ENCODE assay signal across 26 cellular contexts in genomic region chr21:24897883-24898282, GRCh38.
A peak's percentile ranks its signal among the peaks of the same experiment; 100 is the strongest.
DNase-seq lines count a peak whose midpoint lies in the region; ATAC-seq and TF ChIP-seq lines count a peak whose summit lies in the region.
"Had no signal": no experiment of that assay in that cellular context is flagged by ENCODE, and none has a peak within 500 bp of the region (broad histone marks: within the 10 kb centered on the region; RNA-seq: fewer than 3 reads in every experiment).

No MANE protein-coding gene starts in this region.

- H3K9me3 Mint-ChIP-seq in nephron progenitor cell: peaks cover 20% of the 10 kb centered on the region
- H3K9me3 Mint-ChIP-seq: activated naive CD8-positive, alpha-beta T cell treated with anti-CD3 and anti-CD28 coated beads, Interleukin-2, amount 50 U/mL, for 24 hours; stimulated activated naive CD8-positive, alpha-beta T cell treated with anti-CD3 and anti-CD28 coated beads, Interleukin-15, amount 100 ng/mL, for 72 hours had no signal

- no peak for TF ChIP-seq EP300 in SK-N-SH (IDR thresholded peaks at IDR 0.05; ENCODE audit: borderline replicate concordance in 1 of 2, low read depth in 1 of 2, low read length in 1 of 2)

- WGBS in SK-N-SH (ENCODE audit: low lambda C conversion rate): 97% methylated on average over 1 of the region's 1 CpG

- H3K27me3 ChIP-seq in SK-N-SH (ENCODE audit: insufficient read depth): no peaks in the 10 kb centered on the region
- H3K27me3 ChIP-seq: dorsolateral prefrontal cortex, neutrophil, SJCRH30, tibial artery had no signal

- no peaks in the 10 kb centered on the region for H3K4me1 Mint-ChIP-seq in nephron progenitor cell
- H3K4me1 Mint-ChIP-seq: activated naive CD8-positive, alpha-beta T cell treated with anti-CD3 and anti-CD28 coated beads, Interleukin-2, amount 50 U/mL, for 24 hours; CD4-positive, alpha-beta memory T cell; stimulated activated naive CD8-positive, alpha-beta T cell treated with anti-CD3 and anti-CD28 coated beads, Interleukin-15, amount 100 ng/mL, for 72 hours had no signal

- H4K20me1 ChIP-seq in SK-N-SH (ENCODE audit: insufficient read depth): no peaks in the 10 kb centered on the region

- H3K4me3 ChIP-seq in SK-N-SH (ENCODE audit: low read depth in 2 of 2, low read length in 1 of 2): no peak overlapping the region
- H3K4me3 ChIP-seq: dorsolateral prefrontal cortex, SJCRH30, tibial artery had no signal

- H3K9me2 ChIP-seq in SK-N-SH: no peaks in the 10 kb centered on the region

- no peaks in the 10 kb centered on the region for H3K79me2 ChIP-seq in SK-N-SH (ENCODE audit: insufficient read depth)

- no peaks in the 10 kb centered on the region for H3F3A ChIP-seq in SK-N-SH (replicated peaks; ENCODE audit: insufficient read depth)

- peak overlapping the region; percentile 74; the same call in 1 of the 2 replicates for H2AFZ ChIP-seq in SK-N-SH (ENCODE audit: low read depth)

- no peak overlapping the region for H3K27ac Mint-ChIP-seq in nephron progenitor cell
- H3K27ac Mint-ChIP-seq: activated CD8-positive, alpha-beta T cell treated with anti-CD3 and anti-CD28 coated beads, Interleukin-2, amount 10 ng/mL, durations not matched to agents 7 days and 5 days; activated naive CD8-positive, alpha-beta T cell treated with anti-CD3 and anti-CD28 coated beads, Interleukin-2, amount 50 U/mL, for 24 hours; CD4-positive, alpha-beta memory T cell; stimulated activated naive CD8-positive, alpha-beta T cell treated with anti-CD3 and anti-CD28 coated beads, Interleukin-15, amount 100 ng/mL, for 72 hours had no signal

- TF ChIP-seq CTCF in SK-N-SH (IDR thresholded peaks at IDR 0.05) (no peak), nephron progenitor cell (IDR thresholded peaks at IDR 0.05) (no peak)

- no peak overlapping the region for H3K9ac ChIP-seq in SK-N-SH

- H3K9me3 ChIP-seq in SK-N-SH: no peaks in the 10 kb centered on the region
- H3K9me3 ChIP-seq: neutrophil, SJCRH30, tibial artery had no signal

- DNase-seq in SK-N-SH (no peak), ureter (ENCODE audit: low spot score) (no peak), nephron progenitor cell (no peak), nucleus accumbens (lab: John Stamatoyannopoulos, UW) (no peak), DMS79 treated with DMSO at 0.1 percent for 48 hours (lab: John Stamatoyannopoulos, UW) (no peak)
- DNase-seq: activated CD8-positive, alpha-beta T cell treated with anti-CD3 and anti-CD28 coated beads, Interleukin-2, amount 10 ng/mL, durations not matched to agents 7 days and 5 days; activated gamma-delta T cell; activated naive CD8-positive, alpha-beta T cell treated with anti-CD3 and anti-CD28 coated beads, Interleukin-2, amount 50 U/mL, for 24 hours; CD4-positive, alpha-beta memory T cell; cerebellar nuclear complex; DMS 273 treated with DMSO at 0.1 percent for 48 hours; dorsolateral prefrontal cortex; left cardiac atrium; mesendoderm; NCI-H187; NCI-H524 treated with DMSO at 0.1 percent for 48 hours; NK-92 treated with Interleukin-12 subunit alpha and Interleukin-12 subunit beta, amount 100 ng/mL, for 24 hours; SJCRH30; stimulated activated naive CD8-positive, alpha-beta T cell treated with anti-CD3 and anti-CD28 coated beads, Interleukin-15, amount 100 ng/mL, for 72 hours; tibial artery had no signal

- no peak overlapping the region for H3K4me3 Mint-ChIP-seq in nephron progenitor cell
- H3K4me3 Mint-ChIP-seq: activated CD8-positive, alpha-beta T cell treated with anti-CD3 and anti-CD28 coated beads, Interleukin-2, amount 10 ng/mL, durations not matched to agents 7 days and 5 days; activated naive CD8-positive, alpha-beta T cell treated with anti-CD3 and anti-CD28 coated beads, Interleukin-2, amount 50 U/mL, for 24 hours; CD4-positive, alpha-beta memory T cell; stimulated activated naive CD8-positive, alpha-beta T cell treated with anti-CD3 and anti-CD28 coated beads, Interleukin-15, amount 100 ng/mL, for 72 hours had no signal

- H3K4me1 ChIP-seq in SK-N-SH (ENCODE audit: control insufficient read depth in 1 of 2, insufficient read depth in 2 of 2, low read depth in 1 of 2, low read length in 1 of 2): peaks cover 0 to 3% of the 10 kb centered on the region in 2 experiments; a peak in 2 of 4 replicates
- H3K4me1 ChIP-seq: SJCRH30, tibial artery had no signal

- H3K4me2 ChIP-seq in SK-N-SH: no peak overlapping the region

- H3K36me3 ChIP-seq in SK-N-SH (replicated peaks in 1 of 2; ENCODE audit: control insufficient read depth in 1 of 2, insufficient read depth in 2 of 2, low read length in 1 of 2): no peaks in the 10 kb centered on the region
- H3K36me3 ChIP-seq: neutrophil, SJCRH30, tibial artery had no signal

- H3K36me3 Mint-ChIP-seq in nephron progenitor cell (ENCODE audit: low read depth): no peaks in the 10 kb centered on the region
- H3K36me3 Mint-ChIP-seq: CD4-positive, alpha-beta memory T cell had no signal

- ATAC-seq in SK-N-SH treated with all-trans-retinoic acid at 6 μM for 48 hours (no peak), HG02763 (IDR thresholded peaks at IDR 0.05; ENCODE audit: unreplicated experiment) (peak; percentile 43), HG03571 (IDR thresholded peaks at IDR 0.05; ENCODE audit: unreplicated experiment) (peak; percentile 46)
- ATAC-seq: activated CD8-positive, alpha-beta T cell treated with anti-CD3 and anti-CD28 coated beads, Interleukin-2, amount 10 ng/mL, durations not matched to agents 7 days and 5 days; activated naive CD8-positive, alpha-beta T cell treated with anti-CD3 and anti-CD28 coated beads, Interleukin-2, amount 50 U/mL, for 24 hours; left cardiac atrium; Panc1; stimulated activated naive CD8-positive, alpha-beta T cell treated with anti-CD3 and anti-CD28 coated beads, Interleukin-15, amount 100 ng/mL, for 72 hours had no signal

- peaks cover 3% of the 10 kb centered on the region for H3K27me3 Mint-ChIP-seq in nephron progenitor cell (ENCODE audit: low read depth, poor library complexity)
- H3K27me3 Mint-ChIP-seq: activated naive CD8-positive, alpha-beta T cell treated with anti-CD3 and anti-CD28 coated beads, Interleukin-2, amount 50 U/mL, for 24 hours; CD4-positive, alpha-beta memory T cell; stimulated activated naive CD8-positive, alpha-beta T cell treated with anti-CD3 and anti-CD28 coated beads, Interleukin-15, amount 100 ng/mL, for 72 hours had no signal

- H3K27ac ChIP-seq in SK-N-SH (ENCODE audit: low read depth in 2 of 2, low read length in 1 of 2): no peak overlapping the region
- H3K27ac ChIP-seq: 22Rv1, dorsolateral prefrontal cortex, neutrophil, SJCRH30, tibial artery had no signal

- POLR2A ChIA-PET in SK-N-SH (lab: Yijun Ruan, JAX): no interaction called here

- no peak for TF ChIP-seq RAD21 in SK-N-SH (IDR thresholded peaks at IDR 0.05; ENCODE audit: low read length)

- CTCF ChIA-PET in SK-N-SH (lab: Yijun Ruan, JAX): interaction anchor here (0.6 kb wide), 1 partner anchor 416 kb away, joined by 4 read pairs; no protein-coding TSS in a partner anchor

TF ChIP-seq in SK-N-SH, 30 proteins besides CTCF, POLR2A, EP300 and RAD21 (continues in another document):
- TF ChIP-seq, protein P1, sequence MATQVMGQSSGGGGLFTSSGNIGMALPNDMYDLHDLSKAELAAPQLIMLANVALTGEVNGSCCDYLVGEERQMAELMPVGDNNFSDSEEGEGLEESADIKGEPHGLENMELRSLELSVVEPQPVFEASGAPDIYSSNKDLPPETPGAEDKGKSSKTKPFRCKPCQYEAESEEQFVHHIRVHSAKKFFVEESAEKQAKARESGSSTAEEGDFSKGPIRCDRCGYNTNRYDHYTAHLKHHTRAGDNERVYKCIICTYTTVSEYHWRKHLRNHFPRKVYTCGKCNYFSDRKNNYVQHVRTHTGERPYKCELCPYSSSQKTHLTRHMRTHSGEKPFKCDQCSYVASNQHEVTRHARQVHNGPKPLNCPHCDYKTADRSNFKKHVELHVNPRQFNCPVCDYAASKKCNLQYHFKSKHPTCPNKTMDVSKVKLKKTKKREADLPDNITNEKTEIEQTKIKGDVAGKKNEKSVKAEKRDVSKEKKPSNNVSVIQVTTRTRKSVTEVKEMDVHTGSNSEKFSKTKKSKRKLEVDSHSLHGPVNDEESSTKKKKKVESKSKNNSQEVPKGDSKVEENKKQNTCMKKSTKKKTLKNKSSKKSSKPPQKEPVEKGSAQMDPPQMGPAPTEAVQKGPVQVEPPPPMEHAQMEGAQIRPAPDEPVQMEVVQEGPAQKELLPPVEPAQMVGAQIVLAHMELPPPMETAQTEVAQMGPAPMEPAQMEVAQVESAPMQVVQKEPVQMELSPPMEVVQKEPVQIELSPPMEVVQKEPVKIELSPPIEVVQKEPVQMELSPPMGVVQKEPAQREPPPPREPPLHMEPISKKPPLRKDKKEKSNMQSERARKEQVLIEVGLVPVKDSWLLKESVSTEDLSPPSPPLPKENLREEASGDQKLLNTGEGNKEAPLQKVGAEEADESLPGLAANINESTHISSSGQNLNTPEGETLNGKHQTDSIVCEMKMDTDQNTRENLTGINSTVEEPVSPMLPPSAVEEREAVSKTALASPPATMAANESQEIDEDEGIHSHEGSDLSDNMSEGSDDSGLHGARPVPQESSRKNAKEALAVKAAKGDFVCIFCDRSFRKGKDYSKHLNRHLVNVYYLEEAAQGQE (IDR thresholded peaks at IDR 0.05; ENCODE audit: low read depth, low read length): no peak
- no peak for TF ChIP-seq NFIC (IDR thresholded peaks at IDR 0.05; ENCODE audit: borderline replicate concordance)

TF ChIP-seq in SK-N-SH treated with all-trans-retinoic acid at 6 μM for 48 hours, 23 proteins besides CTCF, POLR2A, EP300 and RAD21 (continues in another document):
- no peak for TF ChIP-seq TOX (CRISPR knock-in tag; IDR thresholded peaks at IDR 0.05; ENCODE audit: borderline replicate concordance)
- TF ChIP-seq ZFP30 (CRISPR knock-in tag; IDR thresholded peaks at IDR 0.05): no peak
- no peak for TF ChIP-seq SNAI2 (CRISPR knock-in tag; IDR thresholded peaks at IDR 0.05)
- TF ChIP-seq, protein P2, sequence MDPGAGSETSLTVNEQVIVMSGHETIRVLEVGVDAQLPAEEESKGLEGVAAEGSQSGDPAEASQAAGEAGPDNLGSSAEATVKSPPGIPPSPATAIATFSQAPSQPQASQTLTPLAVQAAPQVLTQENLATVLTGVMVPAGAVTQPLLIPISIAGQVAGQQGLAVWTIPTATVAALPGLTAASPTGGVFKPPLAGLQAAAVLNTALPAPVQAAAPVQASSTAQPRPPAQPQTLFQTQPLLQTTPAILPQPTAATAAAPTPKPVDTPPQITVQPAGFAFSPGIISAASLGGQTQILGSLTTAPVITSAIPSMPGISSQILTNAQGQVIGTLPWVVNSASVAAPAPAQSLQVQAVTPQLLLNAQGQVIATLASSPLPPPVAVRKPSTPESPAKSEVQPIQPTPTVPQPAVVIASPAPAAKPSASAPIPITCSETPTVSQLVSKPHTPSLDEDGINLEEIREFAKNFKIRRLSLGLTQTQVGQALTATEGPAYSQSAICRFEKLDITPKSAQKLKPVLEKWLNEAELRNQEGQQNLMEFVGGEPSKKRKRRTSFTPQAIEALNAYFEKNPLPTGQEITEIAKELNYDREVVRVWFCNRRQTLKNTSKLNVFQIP (CRISPR knock-in tag; IDR thresholded peaks at IDR 0.05; ENCODE audit: borderline replicate concordance, low read depth): no peak
